8 cellular contexts compared by ENCODE assay signal in the genomic region with DNA sequence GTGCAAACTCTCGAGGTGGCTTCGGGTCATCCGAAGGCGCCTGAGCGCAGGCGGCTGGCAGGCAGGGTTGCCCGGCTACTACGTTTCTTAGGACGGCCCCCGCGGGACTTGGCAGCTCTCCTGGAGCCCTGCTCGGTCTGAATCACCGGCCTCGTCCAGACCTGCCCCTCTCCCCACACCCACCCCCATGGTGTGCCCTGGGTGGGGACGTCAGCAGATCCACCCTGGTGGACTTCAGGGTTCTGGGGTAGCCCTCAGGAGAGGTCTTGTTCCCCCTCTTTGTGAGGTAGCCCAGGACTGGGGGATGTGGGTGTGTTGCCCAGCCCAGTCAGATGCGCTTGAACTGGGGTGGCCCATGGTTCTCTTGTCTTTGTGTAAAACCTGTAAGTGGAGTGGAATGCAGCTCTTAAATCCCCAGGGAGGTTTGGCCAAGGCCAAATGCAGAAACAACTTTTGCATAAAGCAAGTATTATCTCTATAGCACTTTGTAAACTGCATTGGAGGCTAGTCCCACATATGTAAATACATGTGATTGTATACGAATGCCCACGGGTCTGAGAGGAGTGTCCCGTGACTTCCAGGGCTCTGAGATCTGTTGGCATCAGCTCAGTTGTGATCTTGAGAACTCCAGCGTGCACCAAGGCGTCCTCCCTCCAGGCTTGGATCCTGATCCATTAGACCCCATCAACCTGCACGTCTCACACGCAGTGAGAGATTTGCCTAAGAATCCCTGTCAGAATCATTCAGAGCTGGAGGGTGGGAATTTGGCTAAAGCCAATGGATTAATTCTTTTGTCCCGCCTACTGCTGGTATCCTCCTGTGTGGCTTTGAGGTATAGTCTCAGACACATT. TPM values are rescaled to one million over a fixed set of nuclear protein-coding genes. Genes with fewer than 3 reads are reported as not detected.
DNase-seq lines count a peak whose midpoint lies in the region; ATAC-seq, FAIRE-seq and TF ChIP-seq lines count a peak whose summit lies in the region.

No MANE protein-coding gene starts in this region.

- H4K20me1 ChIP-seq in smooth muscle cell (ENCODE audit: low read depth) = peaks cover 69% of the 10 kb centered on the region

- ATAC-seq in GM21423 (IDR thresholded peaks at IDR 0.05; ENCODE audit: unreplicated experiment) = no peak

- H3K9ac ChIP-seq in kidney (ENCODE audit: low read length in 2 of 2) (peak overlapping the region in 1 of 2 donors; percentile 83), smooth muscle cell (ENCODE audit: low read depth) (peak overlapping the region; percentile 86)

- DNase-seq in Caki2 (ENCODE audit: low read depth) (peak; percentile 73), LHCN-M2 (ENCODE audit: low read depth) (peak; percentile 59), breast epithelium (ENCODE audit: low spot score in 2 of 2) (peak; percentile 76 to 77), kidney (peak; percentile 87), smooth muscle cell (lab: John Stamatoyannopoulos, UW; ENCODE audit: unreplicated experiment) (peak; percentile 24), MV-4-11 (lab: John Stamatoyannopoulos, UW) (no peak), NCI-H1436 (lab: John Stamatoyannopoulos, UW) (no peak)

- H3K36me3 ChIP-seq in breast epithelium = no peaks in the 10 kb centered on the region
- no peaks in the 10 kb centered on the region for H3K36me3 ChIP-seq in kidney (ENCODE audit: control insufficient read depth in 1 of 2, insufficient read depth in 2 of 2, low read length in 2 of 2)
- H3K36me3 ChIP-seq in smooth muscle cell (ENCODE audit: low read depth) = no peaks in the 10 kb centered on the region

- H3K4me3 ChIP-seq in breast epithelium (peak overlapping the region; percentile 76 to 89 (median 83)), kidney (ENCODE audit: low read length in 2 of 2) (peak overlapping the region; percentile 21 to 78), smooth muscle cell (peak overlapping the region; percentile 93)

- TF ChIP-seq POLR2A in breast epithelium (IDR thresholded peaks at IDR 0.05) = no peak

- H2AFZ ChIP-seq in smooth muscle cell (ENCODE audit: low read depth) = no peak overlapping the region

- 15% methylated on average over 22 of the region's 24 CpGs for WGBS in smooth muscle cell (ENCODE audit: low lambda C conversion rate)

- peaks cover 7% of the 10 kb centered on the region for H3F3A ChIP-seq in smooth muscle cell (ENCODE audit: low read depth)

- FAIRE-seq in kidney (lab: Jason Lieb, UNC) = no peak

- peaks cover 54% of the 10 kb centered on the region for H3K79me2 ChIP-seq in smooth muscle cell (ENCODE audit: low read depth)

- H3K4me1 ChIP-seq in breast epithelium = peaks cover 12 to 19% of the 10 kb centered on the region in 2 donors
- H3K4me1 ChIP-seq in kidney (ENCODE audit: control insufficient read depth in 1 of 2, insufficient read depth in 1 of 2, low read depth in 1 of 2, low read length in 2 of 2) = peaks cover 6 to 30% of the 10 kb centered on the region in 2 donors
- H3K4me1 ChIP-seq in smooth muscle cell (ENCODE audit: low read depth) = peaks cover 22% of the 10 kb centered on the region

- H3K27ac ChIP-seq in breast epithelium = peak overlapping the region; percentile 90 to 95
- peak overlapping the region; percentile 83 to 88 for H3K27ac ChIP-seq in kidney (ENCODE audit: low read depth in 2 of 2, low read length in 2 of 2)
- H3K27ac ChIP-seq in smooth muscle cell (ENCODE audit: low read depth) = peak overlapping the region; percentile 74

- peak overlapping the region; percentile 98 for H3K4me2 ChIP-seq in smooth muscle cell

- in situ Hi-C loops in Caki2 (cut with HindIII; ENCODE audit: low pct_unique_long_range_greater_than_20kb, low sequenced_read_pairs) = no loop called here

- H3K9me3 ChIP-seq in breast epithelium = no peaks in the 10 kb centered on the region
- no peaks in the 10 kb centered on the region for H3K9me3 ChIP-seq in kidney (ENCODE audit: control insufficient read depth in 1 of 2, low read length in 2 of 2)
- H3K9me3 ChIP-seq in smooth muscle cell (replicated peaks; ENCODE audit: low read depth) = no peaks in the 10 kb centered on the region

- TF ChIP-seq CTCF in breast epithelium (IDR thresholded peaks at IDR 0.05) (no peak), kidney (IDR thresholded peaks at IDR 0.05; ENCODE audit: borderline replicate concordance, extremely low read depth, insufficient read depth) (no peak), smooth muscle cell (IDR thresholded peaks at IDR 0.05; ENCODE audit: borderline replicate concordance, insufficient read depth, poor library complexity, severe bottlenecking) (no peak)

- intact Hi-C loops in breast epithelium (cut with DNase I; ENCODE audit: low total_unique reads) = loop anchor here (5.0 to 10.0 kb wide), 3 partner anchors 42 to 200 kb away; no protein-coding TSS in a partner anchor
- intact Hi-C loops in kidney (cut with DNase I) = no loop called here

- H3K27me3 ChIP-seq in breast epithelium (no peaks in the 10 kb centered on the region), smooth muscle cell (ENCODE audit: low read depth) (no peaks in the 10 kb centered on the region)

RNA-seq across cellular contexts. Expression of gene PFKFB3, which starts 1.8 kb away (rescaled TPM):
- 40.8 and 58.2 TPM in 2 replicates for total RNA-seq in Caki2 (2014; rRNA removed; shearing (Covaris generic); ENCODE audit: low replicate concordance)
- total RNA-seq in LHCN-M2 (2014; rRNA removed) (19.7 and 23.3 TPM in 2 replicates), breast epithelium (100 to 1,000 TPM in 2 of 3 donors, 10 to 100 TPM in 1; 94.8 to 240 (median 144) TPM), kidney (141 TPM), smooth muscle cell (45.7 and 61.3 TPM in 2 replicates)
- polyA plus RNA-seq in LHCN-M2 (2012) = 22.7 TPM
- polyA plus RNA-seq in kidney (ENCODE audit: insufficient read depth, low read depth, low replicate concordance) (34.9 TPM), smooth muscle cell (68.3 and 73.4 TPM in 2 replicates)

Comparison
In these comparisons a context has a peak if more than half of its experiments do, and no peak if none do; other contexts are left out.
1. DNase-seq: peak in Caki2 (single experiment), LHCN-M2 (single experiment), breast epithelium (2 of 2), kidney (single experiment) and smooth muscle cell (single experiment); none in MV-4-11 (single experiment) and NCI-H1436 (single experiment).
2. Peak in every context shown above with its lines, with median percentiles within 50 percentile points of each other: H3K27ac ChIP-seq and H3K4me3 ChIP-seq.